ENCODE assay signal across 1 cellular context in genomic region chr1:153578936-153579335, GRCh38.
TF ChIP-seq lines count a peak whose summit lies in the region.

No MANE protein-coding gene starts in this region.

TF ChIP-seq in GM23338, 12 proteins besides CTCF, POLR2A, EP300 and RAD21:
- no peak for TF ChIP-seq JUNB (IDR thresholded peaks at IDR 0.05; ENCODE audit: unreplicated experiment)
- no peak for TF ChIP-seq NANOG (IDR thresholded peaks at IDR 0.05; ENCODE audit: borderline replicate concordance)
- TF ChIP-seq ZNF462 (CRISPR knock-in tag; IDR thresholded peaks at IDR 0.05): no peak
- TF ChIP-seq ETS1 (IDR thresholded peaks at IDR 0.05): no peak
- no peak for TF ChIP-seq ZNF114 (CRISPR knock-in tag; IDR thresholded peaks at IDR 0.05)
- TF ChIP-seq ZNF331 (CRISPR knock-in tag; IDR thresholded peaks at IDR 0.05; ENCODE audit: low read depth): no peak
- TF ChIP-seq EZH2phosphoT487 (IDR thresholded peaks at IDR 0.05; ENCODE audit: unreplicated experiment): no peak
- no peak for TF ChIP-seq EZH2 (IDR thresholded peaks at IDR 0.05; ENCODE audit: low read depth, unreplicated experiment)
- TF ChIP-seq REST (IDR thresholded peaks at IDR 0.05; ENCODE audit: unreplicated experiment): no peak
- no peak for TF ChIP-seq POLR2AphosphoS5 (IDR thresholded peaks at IDR 0.05; ENCODE audit: low read depth)
- no peak for TF ChIP-seq CREB1 (CRISPR knock-in tag; IDR thresholded peaks at IDR 0.05; ENCODE audit: low read depth)
- TF ChIP-seq STAT1 (IDR thresholded peaks at IDR 0.05; ENCODE audit: unreplicated experiment): no peak
